Comparison of ENCODE assay signal across 1 cellular context in the genomic region with DNA sequence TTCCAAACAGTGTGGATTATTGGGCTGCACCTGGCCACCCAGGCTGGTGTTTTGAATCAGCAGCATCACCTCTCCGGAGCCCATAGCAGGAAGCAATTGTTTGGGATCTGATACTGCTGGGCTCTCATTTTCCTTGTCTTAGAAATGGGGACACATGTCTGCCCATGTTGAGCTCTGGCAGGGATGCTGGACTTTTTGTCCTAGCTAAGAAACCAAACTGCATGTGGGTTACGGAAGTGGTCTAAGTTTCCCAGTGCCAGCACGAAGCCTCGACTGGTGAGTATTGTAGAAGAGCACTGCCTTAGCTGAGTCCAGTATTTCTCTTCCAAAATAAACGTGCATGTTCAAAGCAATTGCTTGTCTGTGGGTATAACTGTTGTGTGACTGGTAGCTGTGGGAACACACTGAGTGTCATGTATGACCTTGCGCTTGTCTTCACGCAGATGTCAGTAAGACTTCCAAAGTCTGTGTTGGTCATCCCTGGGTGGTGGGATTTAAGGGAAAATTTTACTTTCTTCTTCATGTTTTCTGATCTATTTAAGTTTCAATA.
TF ChIP-seq lines count a peak whose summit lies in the region.

No MANE protein-coding gene starts in this region.

TF ChIP-seq in IMR-90, 13 proteins besides CTCF, POLR2A, EP300 and RAD21 (continued from another document):
- TF ChIP-seq CHD1 (IDR thresholded peaks at IDR 0.05; ENCODE audit: low read depth, low read length): no peak
